Comparison of ENCODE assay signal across 1 cellular context in the genomic region with DNA sequence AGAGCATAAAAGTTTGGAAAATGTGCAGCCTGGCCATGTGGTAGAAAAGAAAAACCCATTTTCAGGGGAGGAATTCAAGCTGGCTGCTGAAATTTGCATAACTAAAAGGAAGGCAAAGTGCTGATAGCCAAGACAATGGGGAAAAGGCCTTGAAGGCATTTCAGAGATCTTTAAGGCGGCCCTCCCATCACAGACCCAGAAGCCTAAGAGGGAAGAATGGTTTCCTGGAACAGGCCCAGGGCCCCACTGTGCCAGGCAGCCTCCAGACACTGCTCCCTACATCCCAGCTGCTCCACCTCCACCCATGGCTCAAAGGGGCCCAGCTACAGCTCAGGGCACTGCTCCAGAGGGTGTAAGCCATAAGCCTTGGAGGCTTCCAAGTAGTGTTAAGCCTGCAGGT.
A peak's percentile ranks its signal among the peaks of the same experiment; 100 is the strongest.
TF ChIP-seq lines count a peak whose summit lies in the region.

No MANE protein-coding gene starts in this region.

TF ChIP-seq in GM23338, 12 proteins besides CTCF, POLR2A, EP300 and RAD21 (continued from another document):
- peak; percentile 66; the same call in 1 of the 2 replicates for TF ChIP-seq ZNF462 (CRISPR knock-in tag; IDR thresholded peaks at IDR 0.05)
- no peak for TF ChIP-seq ZNF331 (CRISPR knock-in tag; IDR thresholded peaks at IDR 0.05; ENCODE audit: low read depth)
TF ChIP-seq in GM23338: peak in this region for 2.
